Comparison of ENCODE assay signal across 1 cellular context in the genomic region with DNA sequence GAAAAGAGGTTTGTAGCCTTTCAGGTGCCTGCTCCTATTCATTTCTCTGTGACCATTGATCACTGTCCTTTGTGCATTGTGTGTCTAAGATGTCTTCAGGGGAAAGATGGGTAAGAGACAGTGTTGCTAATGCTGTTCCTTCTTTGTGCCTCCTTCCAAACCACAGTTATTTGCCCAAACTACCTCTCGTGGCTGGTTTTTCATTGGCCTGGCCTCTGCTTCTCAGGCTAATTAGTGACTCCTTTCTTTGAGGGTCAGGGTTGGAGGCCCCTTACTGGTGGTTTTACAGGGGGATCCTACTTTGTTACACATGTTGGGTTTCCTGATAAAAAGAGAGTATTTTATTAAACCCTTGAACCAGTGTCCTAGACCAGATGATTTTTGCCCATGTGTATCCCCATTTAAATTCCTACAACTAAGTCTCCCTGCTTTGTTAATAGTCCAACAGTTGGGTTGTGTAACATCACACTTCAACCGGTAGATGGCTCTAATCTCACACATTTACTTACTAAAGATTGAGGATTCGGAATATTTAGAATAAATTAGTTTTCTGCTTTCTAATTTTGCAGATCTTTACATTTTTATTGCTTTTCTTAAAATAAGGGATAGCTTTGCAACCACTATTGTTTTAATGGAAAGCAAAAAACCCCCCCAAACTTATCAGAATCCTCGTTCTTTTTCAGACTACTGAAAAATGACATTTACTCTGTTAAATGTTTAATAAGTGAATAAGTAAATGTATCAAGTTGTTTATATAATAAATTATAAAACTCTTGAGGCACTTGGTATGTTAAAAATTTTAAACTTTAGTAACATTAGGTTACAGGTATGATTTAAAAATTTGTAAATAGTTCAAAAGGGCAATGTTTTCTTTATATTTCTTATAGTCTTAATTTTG.
TF ChIP-seq lines count a peak whose summit lies in the region.

No MANE protein-coding gene starts in this region.

TF ChIP-seq in HepG2, 621 proteins besides CTCF, POLR2A, EP300 and RAD21 (continues in another document):
- TF ChIP-seq, protein P1, sequence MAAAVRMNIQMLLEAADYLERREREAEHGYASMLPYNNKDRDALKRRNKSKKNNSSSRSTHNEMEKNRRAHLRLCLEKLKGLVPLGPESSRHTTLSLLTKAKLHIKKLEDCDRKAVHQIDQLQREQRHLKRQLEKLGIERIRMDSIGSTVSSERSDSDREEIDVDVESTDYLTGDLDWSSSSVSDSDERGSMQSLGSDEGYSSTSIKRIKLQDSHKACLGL (CRISPR knock-in tag; IDR thresholded peaks at IDR 0.05) = no peak
- TF ChIP-seq, protein P2, sequence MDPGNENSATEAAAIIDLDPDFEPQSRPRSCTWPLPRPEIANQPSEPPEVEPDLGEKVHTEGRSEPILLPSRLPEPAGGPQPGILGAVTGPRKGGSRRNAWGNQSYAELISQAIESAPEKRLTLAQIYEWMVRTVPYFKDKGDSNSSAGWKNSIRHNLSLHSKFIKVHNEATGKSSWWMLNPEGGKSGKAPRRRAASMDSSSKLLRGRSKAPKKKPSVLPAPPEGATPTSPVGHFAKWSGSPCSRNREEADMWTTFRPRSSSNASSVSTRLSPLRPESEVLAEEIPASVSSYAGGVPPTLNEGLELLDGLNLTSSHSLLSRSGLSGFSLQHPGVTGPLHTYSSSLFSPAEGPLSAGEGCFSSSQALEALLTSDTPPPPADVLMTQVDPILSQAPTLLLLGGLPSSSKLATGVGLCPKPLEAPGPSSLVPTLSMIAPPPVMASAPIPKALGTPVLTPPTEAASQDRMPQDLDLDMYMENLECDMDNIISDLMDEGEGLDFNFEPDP (CRISPR knock-in tag; conservative IDR thresholded peaks at IDR 0.05) = no peak
- TF ChIP-seq, protein P3, sequence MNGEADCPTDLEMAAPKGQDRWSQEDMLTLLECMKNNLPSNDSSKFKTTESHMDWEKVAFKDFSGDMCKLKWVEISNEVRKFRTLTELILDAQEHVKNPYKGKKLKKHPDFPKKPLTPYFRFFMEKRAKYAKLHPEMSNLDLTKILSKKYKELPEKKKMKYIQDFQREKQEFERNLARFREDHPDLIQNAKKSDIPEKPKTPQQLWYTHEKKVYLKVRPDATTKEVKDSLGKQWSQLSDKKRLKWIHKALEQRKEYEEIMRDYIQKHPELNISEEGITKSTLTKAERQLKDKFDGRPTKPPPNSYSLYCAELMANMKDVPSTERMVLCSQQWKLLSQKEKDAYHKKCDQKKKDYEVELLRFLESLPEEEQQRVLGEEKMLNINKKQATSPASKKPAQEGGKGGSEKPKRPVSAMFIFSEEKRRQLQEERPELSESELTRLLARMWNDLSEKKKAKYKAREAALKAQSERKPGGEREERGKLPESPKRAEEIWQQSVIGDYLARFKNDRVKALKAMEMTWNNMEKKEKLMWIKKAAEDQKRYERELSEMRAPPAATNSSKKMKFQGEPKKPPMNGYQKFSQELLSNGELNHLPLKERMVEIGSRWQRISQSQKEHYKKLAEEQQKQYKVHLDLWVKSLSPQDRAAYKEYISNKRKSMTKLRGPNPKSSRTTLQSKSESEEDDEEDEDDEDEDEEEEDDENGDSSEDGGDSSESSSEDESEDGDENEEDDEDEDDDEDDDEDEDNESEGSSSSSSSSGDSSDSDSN (CRISPR knock-in tag; IDR thresholded peaks at IDR 0.05) = no peak
- TF ChIP-seq, protein P4, sequence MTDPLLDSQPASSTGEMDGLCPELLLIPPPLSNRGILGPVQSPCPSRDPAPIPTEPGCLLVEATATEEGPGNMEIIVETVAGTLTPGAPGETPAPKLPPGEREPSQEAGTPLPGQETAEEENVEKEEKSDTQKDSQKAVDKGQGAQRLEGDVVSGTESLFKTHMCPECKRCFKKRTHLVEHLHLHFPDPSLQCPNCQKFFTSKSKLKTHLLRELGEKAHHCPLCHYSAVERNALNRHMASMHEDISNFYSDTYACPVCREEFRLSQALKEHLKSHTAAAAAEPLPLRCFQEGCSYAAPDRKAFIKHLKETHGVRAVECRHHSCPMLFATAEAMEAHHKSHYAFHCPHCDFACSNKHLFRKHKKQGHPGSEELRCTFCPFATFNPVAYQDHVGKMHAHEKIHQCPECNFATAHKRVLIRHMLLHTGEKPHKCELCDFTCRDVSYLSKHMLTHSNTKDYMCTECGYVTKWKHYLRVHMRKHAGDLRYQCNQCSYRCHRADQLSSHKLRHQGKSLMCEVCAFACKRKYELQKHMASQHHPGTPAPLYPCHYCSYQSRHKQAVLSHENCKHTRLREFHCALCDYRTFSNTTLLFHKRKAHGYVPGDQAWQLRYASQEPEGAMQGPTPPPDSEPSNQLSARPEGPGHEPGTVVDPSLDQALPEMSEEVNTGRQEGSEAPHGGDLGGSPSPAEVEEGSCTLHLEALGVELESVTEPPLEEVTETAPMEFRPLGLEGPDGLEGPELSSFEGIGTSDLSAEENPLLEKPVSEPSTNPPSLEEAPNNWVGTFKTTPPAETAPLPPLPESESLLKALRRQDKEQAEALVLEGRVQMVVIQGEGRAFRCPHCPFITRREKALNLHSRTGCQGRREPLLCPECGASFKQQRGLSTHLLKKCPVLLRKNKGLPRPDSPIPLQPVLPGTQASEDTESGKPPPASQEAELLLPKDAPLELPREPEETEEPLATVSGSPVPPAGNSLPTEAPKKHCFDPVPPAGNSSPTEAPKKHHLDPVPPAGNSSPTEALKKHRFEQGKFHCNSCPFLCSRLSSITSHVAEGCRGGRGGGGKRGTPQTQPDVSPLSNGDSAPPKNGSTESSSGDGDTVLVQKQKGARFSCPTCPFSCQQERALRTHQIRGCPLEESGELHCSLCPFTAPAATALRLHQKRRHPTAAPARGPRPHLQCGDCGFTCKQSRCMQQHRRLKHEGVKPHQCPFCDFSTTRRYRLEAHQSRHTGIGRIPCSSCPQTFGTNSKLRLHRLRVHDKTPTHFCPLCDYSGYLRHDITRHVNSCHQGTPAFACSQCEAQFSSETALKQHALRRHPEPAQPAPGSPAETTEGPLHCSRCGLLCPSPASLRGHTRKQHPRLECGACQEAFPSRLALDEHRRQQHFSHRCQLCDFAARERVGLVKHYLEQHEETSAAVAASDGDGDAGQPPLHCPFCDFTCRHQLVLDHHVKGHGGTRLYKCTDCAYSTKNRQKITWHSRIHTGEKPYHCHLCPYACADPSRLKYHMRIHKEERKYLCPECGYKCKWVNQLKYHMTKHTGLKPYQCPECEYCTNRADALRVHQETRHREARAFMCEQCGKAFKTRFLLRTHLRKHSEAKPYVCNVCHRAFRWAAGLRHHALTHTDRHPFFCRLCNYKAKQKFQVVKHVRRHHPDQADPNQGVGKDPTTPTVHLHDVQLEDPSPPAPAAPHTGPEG (CRISPR knock-in tag; IDR thresholded peaks at IDR 0.05) = no peak
- TF ChIP-seq SAP130 (CRISPR knock-in tag; IDR thresholded peaks at IDR 0.05; ENCODE audit: low read depth) (peak; percentile 43; the same call in 1 of the 2 replicates), FOXO1 (CRISPR knock-in tag; IDR thresholded peaks at IDR 0.05) (no peak), WIZ (CRISPR knock-in tag; IDR thresholded peaks at IDR 0.05) (no peak), ZNF589 (CRISPR knock-in tag; conservative IDR thresholded peaks at IDR 0.05) (no peak), ZNF224 (CRISPR knock-in tag; IDR thresholded peaks at IDR 0.05) (no peak), ZNF382 (CRISPR knock-in tag; IDR thresholded peaks at IDR 0.05; ENCODE audit: borderline replicate concordance) (no peak), ZNF605 (CRISPR knock-in tag; IDR thresholded peaks at IDR 0.05) (peak; percentile 37; the same call in 1 of the 2 replicates), JDP2 (CRISPR knock-in tag; IDR thresholded peaks at IDR 0.05; ENCODE audit: borderline replicate concordance) (no peak), STAG1 (CRISPR knock-in tag; IDR thresholded peaks at IDR 0.05) (peak; percentile 57), FOXM1 (CRISPR knock-in tag; IDR thresholded peaks at IDR 0.05) (no peak), ZNF34 (CRISPR knock-in tag; IDR thresholded peaks at IDR 0.05; ENCODE audit: borderline replicate concordance) (no peak), ZSCAN31 (CRISPR knock-in tag; IDR thresholded peaks at IDR 0.05; ENCODE audit: low read depth) (no peak), SMC3 (IDR thresholded peaks at IDR 0.05; ENCODE audit: low read length) (peak; percentile 63), ZNF616 (CRISPR knock-in tag; IDR thresholded peaks at IDR 0.05; ENCODE audit: low read depth) (no peak), ELF1 (CRISPR knock-in tag; IDR thresholded peaks at IDR 0.05) (no peak), ZFP36L2 (CRISPR knock-in tag; IDR thresholded peaks at IDR 0.05) (no peak), CEBPB (IDR thresholded peaks at IDR 0.05; ENCODE audit: borderline replicate concordance, low read depth, low read length) (peak; percentile 75), KLF16 (CRISPR knock-in tag; IDR thresholded peaks at IDR 0.05) (peak in 1 of 2 experiments; percentile 32; a peak in 1 of 4 replicates), PAWR (CRISPR knock-in tag; IDR thresholded peaks at IDR 0.05; ENCODE audit: borderline replicate concordance) (no peak), KDM6A (CRISPR knock-in tag; IDR thresholded peaks at IDR 0.05; ENCODE audit: low read depth) (no peak)
- TF ChIP-seq, protein P5, sequence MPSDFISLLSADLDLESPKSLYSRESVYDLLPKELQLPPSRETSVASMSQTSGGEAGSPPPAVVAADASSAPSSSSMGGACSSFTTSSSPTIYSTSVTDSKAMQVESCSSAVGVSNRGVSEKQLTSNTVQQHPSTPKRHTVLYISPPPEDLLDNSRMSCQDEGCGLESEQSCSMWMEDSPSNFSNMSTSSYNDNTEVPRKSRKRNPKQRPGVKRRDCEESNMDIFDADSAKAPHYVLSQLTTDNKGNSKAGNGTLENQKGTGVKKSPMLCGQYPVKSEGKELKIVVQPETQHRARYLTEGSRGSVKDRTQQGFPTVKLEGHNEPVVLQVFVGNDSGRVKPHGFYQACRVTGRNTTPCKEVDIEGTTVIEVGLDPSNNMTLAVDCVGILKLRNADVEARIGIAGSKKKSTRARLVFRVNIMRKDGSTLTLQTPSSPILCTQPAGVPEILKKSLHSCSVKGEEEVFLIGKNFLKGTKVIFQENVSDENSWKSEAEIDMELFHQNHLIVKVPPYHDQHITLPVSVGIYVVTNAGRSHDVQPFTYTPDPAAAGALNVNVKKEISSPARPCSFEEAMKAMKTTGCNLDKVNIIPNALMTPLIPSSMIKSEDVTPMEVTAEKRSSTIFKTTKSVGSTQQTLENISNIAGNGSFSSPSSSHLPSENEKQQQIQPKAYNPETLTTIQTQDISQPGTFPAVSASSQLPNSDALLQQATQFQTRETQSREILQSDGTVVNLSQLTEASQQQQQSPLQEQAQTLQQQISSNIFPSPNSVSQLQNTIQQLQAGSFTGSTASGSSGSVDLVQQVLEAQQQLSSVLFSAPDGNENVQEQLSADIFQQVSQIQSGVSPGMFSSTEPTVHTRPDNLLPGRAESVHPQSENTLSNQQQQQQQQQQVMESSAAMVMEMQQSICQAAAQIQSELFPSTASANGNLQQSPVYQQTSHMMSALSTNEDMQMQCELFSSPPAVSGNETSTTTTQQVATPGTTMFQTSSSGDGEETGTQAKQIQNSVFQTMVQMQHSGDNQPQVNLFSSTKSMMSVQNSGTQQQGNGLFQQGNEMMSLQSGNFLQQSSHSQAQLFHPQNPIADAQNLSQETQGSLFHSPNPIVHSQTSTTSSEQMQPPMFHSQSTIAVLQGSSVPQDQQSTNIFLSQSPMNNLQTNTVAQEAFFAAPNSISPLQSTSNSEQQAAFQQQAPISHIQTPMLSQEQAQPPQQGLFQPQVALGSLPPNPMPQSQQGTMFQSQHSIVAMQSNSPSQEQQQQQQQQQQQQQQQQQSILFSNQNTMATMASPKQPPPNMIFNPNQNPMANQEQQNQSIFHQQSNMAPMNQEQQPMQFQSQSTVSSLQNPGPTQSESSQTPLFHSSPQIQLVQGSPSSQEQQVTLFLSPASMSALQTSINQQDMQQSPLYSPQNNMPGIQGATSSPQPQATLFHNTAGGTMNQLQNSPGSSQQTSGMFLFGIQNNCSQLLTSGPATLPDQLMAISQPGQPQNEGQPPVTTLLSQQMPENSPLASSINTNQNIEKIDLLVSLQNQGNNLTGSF (CRISPR knock-in tag; IDR thresholded peaks at IDR 0.05) = no peak
- TF ChIP-seq, protein P6, sequence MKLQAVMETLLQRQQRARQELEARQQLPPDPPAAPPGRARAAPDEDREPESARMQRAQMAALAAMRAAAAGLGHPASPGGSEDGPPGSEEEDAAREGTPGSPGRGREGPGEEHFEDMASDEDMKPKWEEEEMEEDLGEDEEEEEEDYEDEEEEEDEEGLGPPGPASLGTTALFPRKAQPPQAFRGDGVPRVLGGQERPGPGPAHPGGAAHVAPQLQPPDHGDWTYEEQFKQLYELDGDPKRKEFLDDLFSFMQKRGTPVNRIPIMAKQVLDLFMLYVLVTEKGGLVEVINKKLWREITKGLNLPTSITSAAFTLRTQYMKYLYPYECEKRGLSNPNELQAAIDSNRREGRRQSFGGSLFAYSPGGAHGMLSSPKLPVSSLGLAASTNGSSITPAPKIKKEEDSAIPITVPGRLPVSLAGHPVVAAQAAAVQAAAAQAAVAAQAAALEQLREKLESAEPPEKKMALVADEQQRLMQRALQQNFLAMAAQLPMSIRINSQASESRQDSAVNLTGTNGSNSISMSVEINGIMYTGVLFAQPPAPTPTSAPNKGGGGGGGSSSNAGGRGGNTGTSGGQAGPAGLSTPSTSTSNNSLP (IDR thresholded peaks at IDR 0.05; ENCODE audit: low read depth, low read length) = 0 out of 2 replicates have a peak, but pooled peaks have one; percentile 40
- TF ChIP-seq, protein P7, sequence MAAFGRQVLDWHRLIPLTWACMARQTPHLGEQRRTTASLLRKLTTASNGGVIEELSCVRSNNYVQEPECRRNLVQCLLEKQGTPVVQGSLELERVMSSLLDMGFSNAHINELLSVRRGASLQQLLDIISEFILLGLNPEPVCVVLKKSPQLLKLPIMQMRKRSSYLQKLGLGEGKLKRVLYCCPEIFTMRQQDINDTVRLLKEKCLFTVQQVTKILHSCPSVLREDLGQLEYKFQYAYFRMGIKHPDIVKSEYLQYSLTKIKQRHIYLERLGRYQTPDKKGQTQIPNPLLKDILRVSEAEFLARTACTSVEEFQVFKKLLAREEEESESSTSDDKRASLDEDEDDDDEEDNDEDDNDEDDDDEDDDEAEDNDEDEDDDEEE (CRISPR knock-in tag; IDR thresholded peaks at IDR 0.05) = no peak
- TF ChIP-seq, protein P8, sequence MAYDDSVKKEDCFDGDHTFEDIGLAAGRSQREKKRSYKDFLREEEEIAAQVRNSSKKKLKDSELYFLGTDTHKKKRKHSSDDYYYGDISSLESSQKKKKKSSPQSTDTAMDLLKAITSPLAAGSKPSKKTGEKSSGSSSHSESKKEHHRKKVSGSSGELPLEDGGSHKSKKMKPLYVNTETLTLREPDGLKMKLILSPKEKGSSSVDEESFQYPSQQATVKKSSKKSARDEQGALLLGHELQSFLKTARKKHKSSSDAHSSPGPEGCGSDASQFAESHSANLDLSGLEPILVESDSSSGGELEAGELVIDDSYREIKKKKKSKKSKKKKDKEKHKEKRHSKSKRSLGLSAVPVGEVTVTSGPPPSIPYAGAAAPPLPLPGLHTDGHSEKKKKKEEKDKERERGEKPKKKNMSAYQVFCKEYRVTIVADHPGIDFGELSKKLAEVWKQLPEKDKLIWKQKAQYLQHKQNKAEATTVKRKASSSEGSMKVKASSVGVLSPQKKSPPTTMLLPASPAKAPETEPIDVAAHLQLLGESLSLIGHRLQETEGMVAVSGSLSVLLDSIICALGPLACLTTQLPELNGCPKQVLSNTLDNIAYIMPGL (CRISPR knock-in tag; IDR thresholded peaks at IDR 0.05; ENCODE audit: borderline replicate concordance in 1 of 2, low read depth in 1 of 2) = peak in 1 of 2 experiments; percentile 60; a peak in 1 of 4 replicates
